23 cellular contexts compared by ENCODE assay signal in genomic region chr17:57773557-57773956, GRCh38. TPM values are rescaled to one million over a fixed set of nuclear protein-coding genes. Genes with fewer than 3 reads are reported as not detected.
DNase-seq lines count a peak whose midpoint lies in the region; ATAC-seq, FAIRE-seq and TF ChIP-seq lines count a peak whose summit lies in the region.
"Had no signal": no experiment of that assay in that cellular context is flagged by ENCODE, and none has a peak within 500 bp of the region (broad histone marks: within the 10 kb centered on the region; RNA-seq: fewer than 3 reads in every experiment).

No MANE protein-coding gene starts in this region.

- intact Hi-C loops in endothelial cell of umbilical vein (cut with micrococcal nuclease): no loop called here
- intact Hi-C loops in OCI-LY7 (cut with micrococcal nuclease; ENCODE audit: unreplicated experiment): no loop called here

- dilution Hi-C loops in endothelial cell of umbilical vein (cut with MboI; ENCODE audit: extremely low pct_ligation_motif_present, low sequenced_read_pairs): no loop called here

- H3K27me3 ChIP-seq in endothelial cell of umbilical vein (ENCODE audit: control insufficient read depth in 2 of 2, insufficient read depth in 2 of 2, low read length in 2 of 2): peaks cover 10% of the 10 kb centered on the region in 2 experiments
- H3K27me3 ChIP-seq: BE2C, SJCRH30 had no signal

- POLR2A ChIA-PET in endothelial cell of umbilical vein (lab: Charles Lee) (interaction anchor here (0.6 kb wide), 1 partner anchor 814 kb away, joined by 7 read pairs; no protein-coding TSS in a partner anchor), OCI-LY7 (lab: Charles Lee) (interaction anchor here (0.8 kb wide), 1 partner anchor 11 kb away, joined by 4 read pairs; no protein-coding TSS in a partner anchor)

- H3K27ac ChIP-seq in endothelial cell of umbilical vein (ENCODE audit: insufficient read depth, low read depth, low read length) (peak overlapping the region; percentile 68), OCI-LY7 (ENCODE audit: low read depth, low read length, poor library complexity, severe bottlenecking) (no peak overlapping the region)
- H3K27ac ChIP-seq: SJCRH30 had no signal

- TF ChIP-seq CTCF in NB4 (IDR thresholded peaks at IDR 0.05; ENCODE audit: low read depth, low read length) (no peak), endothelial cell of umbilical vein (IDR thresholded peaks at IDR 0.05; ENCODE audit: extremely low read depth in 1 of 2, insufficient read depth in 1 of 2, low read depth in 1 of 2, low read length in 2 of 2) (no peak), OCI-LY7 (conservative IDR thresholded peaks at IDR 0.05; ENCODE audit: low read length) (no peak)

- H3K4me2 ChIP-seq in endothelial cell of umbilical vein (ENCODE audit: insufficient read depth, low read length): peak overlapping the region; percentile 68
- H3K4me2 ChIP-seq in OCI-LY7 (ENCODE audit: low read length): no peak overlapping the region
- H3K4me2 ChIP-seq: GM23338 had no signal

- no peaks in the 10 kb centered on the region for H3K9me2 ChIP-seq in OCI-LY7 (ENCODE audit: insufficient read depth, low read length)

- H3K79me2 ChIP-seq in endothelial cell of umbilical vein (ENCODE audit: control insufficient read depth, insufficient read depth, low read length): no peaks in the 10 kb centered on the region
- no peaks in the 10 kb centered on the region for H3K79me2 ChIP-seq in OCI-LY7 (ENCODE audit: insufficient read depth, low read depth, low read length)

- H3K9me1 ChIP-seq in endothelial cell of umbilical vein (replicated peaks; ENCODE audit: control insufficient read depth, extremely low read depth, insufficient read depth, low read length): no peaks in the 10 kb centered on the region

- H2AFZ ChIP-seq in endothelial cell of umbilical vein (ENCODE audit: low read depth, low read length): peak overlapping the region; percentile 10
- H2AFZ ChIP-seq in OCI-LY7 (ENCODE audit: low read length): no peak overlapping the region
- H2AFZ ChIP-seq: GM23338 had no signal

- H3K36me3 ChIP-seq in endothelial cell of umbilical vein (ENCODE audit: control insufficient read depth in 2 of 2, extremely low read depth in 1 of 2, insufficient read depth in 2 of 2, low read length in 2 of 2) (no peaks in the 10 kb centered on the region), OCI-LY7 (ENCODE audit: insufficient read depth, low read length) (no peaks in the 10 kb centered on the region)
- H3K36me3 ChIP-seq: BE2C, SJCRH30 had no signal

- DNase-seq in SKM-1 treated with dmso at 0.1 percent for 144 hours (lab: John Stamatoyannopoulos, UW; ENCODE audit: unreplicated experiment): peak; percentile 23
- no peak for DNase-seq in SKM-1 (lab: John Stamatoyannopoulos, UW; ENCODE audit: unreplicated experiment)
- DNase-seq in NB4 (ENCODE audit: low read depth): peak; percentile 16
- DNase-seq in endothelial cell of umbilical vein (ENCODE audit: low read depth, low spot score): peak; percentile 73
- DNase-seq in pons (ENCODE audit: low spot score): peak; percentile 59
- DNase-seq in NCI-H2081 (lab: John Stamatoyannopoulos, UW): no peak
- DNase-seq in OCI-LY7 (ENCODE audit: low spot score): no peak
- DNase-seq: BE2C; Calu3; CD8-positive, alpha-beta T cell; GF-D8; IMR-90; NCI-H1105 treated with DMSO at 0.1 percent for 48 hours; NCI-H1694; NCI-H2107; NCI-H510A treated with DMSO at 0.1 percent for 48 hours; NCI-H774; SJCRH30 had no signal

- H4K20me1 ChIP-seq in endothelial cell of umbilical vein (replicated peaks; ENCODE audit: control insufficient read depth, extremely low read depth, insufficient read depth, low read length) (no peaks in the 10 kb centered on the region), OCI-LY7 (ENCODE audit: insufficient read depth, low read length) (no peaks in the 10 kb centered on the region)

- no peak overlapping the region for H3K9ac ChIP-seq in endothelial cell of umbilical vein (replicated peaks; ENCODE audit: extremely low read depth, insufficient read depth, low read length)

- H3K4me3 ChIP-seq in NB4 (ENCODE audit: low read depth, low read length) (no peak overlapping the region), endothelial cell of umbilical vein (replicated peaks in 1 of 3; ENCODE audit: insufficient read depth in 1 of 3, low read depth in 1 of 3, low read length in 3 of 3) (no peak overlapping the region), OCI-LY7 (ENCODE audit: low read depth, low read length, poor library complexity, severe bottlenecking) (no peak overlapping the region)
- H3K4me3 ChIP-seq: GM23338, SJCRH30 had no signal

- no peaks in the 10 kb centered on the region for H3K9me3 ChIP-seq in endothelial cell of umbilical vein (replicated peaks; ENCODE audit: control insufficient read depth, insufficient read depth, low read length)
- no peaks in the 10 kb centered on the region for H3K9me3 ChIP-seq in OCI-LY7 (ENCODE audit: low read length)
- H3K9me3 ChIP-seq: BE2C, SJCRH30 had no signal

- H3K4me1 ChIP-seq in endothelial cell of umbilical vein (ENCODE audit: control insufficient read depth, extremely low read depth, insufficient read depth, low read length) (peaks cover 19% of the 10 kb centered on the region), OCI-LY7 (ENCODE audit: insufficient read depth, low read length, poor library complexity, severe bottlenecking) (no peaks in the 10 kb centered on the region)
- H3K4me1 ChIP-seq: SJCRH30 had no signal

- peak; percentile 87 for FAIRE-seq in endothelial cell of umbilical vein (lab: Jason Lieb, UNC)
- FAIRE-seq: A204.1 had no signal

- no TSS peak for BruUV-seq in endothelial cell of umbilical vein (replicated peaks; lab: Mats Ljungman, UMichigan)
- no TSS peak for BruUV-seq in OCI-LY7 (replicated peaks; lab: Mats Ljungman, UMichigan)

- CTCF ChIA-PET in endothelial cell of umbilical vein (lab: Charles Lee): interaction anchor here (1.1 to 3.4 kb wide), 7 partner anchors 10 to 530 kb away, joined by 3 to 53 read pairs (median 6); no protein-coding TSS in a partner anchor
- CTCF ChIA-PET in OCI-LY7 (lab: Charles Lee; ENCODE audit: unreplicated experiment): no interaction called here

- TF ChIP-seq POLR2A in NB4 (IDR thresholded peaks at IDR 0.05; ENCODE audit: extremely low read depth, insufficient read length) (no peak), endothelial cell of umbilical vein (IDR thresholded peaks at IDR 0.05; ENCODE audit: low read depth, low read length) (no peak)

- no peak for ATAC-seq in HG03460 (IDR thresholded peaks at IDR 0.05; ENCODE audit: unreplicated experiment)
- ATAC-seq: CD8-positive, alpha-beta T cell had no signal

TF ChIP-seq in endothelial cell of umbilical vein, 7 proteins besides CTCF, POLR2A, EP300 and RAD21:
- TF ChIP-seq MYC (IDR thresholded peaks at IDR 0.05; ENCODE audit: low read depth, low read length) (no peak), FOS (IDR thresholded peaks at IDR 0.05; ENCODE audit: borderline replicate concordance, insufficient read depth, low read length) (peak; percentile 43), MAX (IDR thresholded peaks at IDR 0.05; ENCODE audit: insufficient read depth, insufficient read length) (no peak), EZH2 (IDR thresholded peaks at IDR 0.05; ENCODE audit: borderline replicate concordance, low read depth, low read length, severe bottlenecking) (no peak), GATA2 (IDR thresholded peaks at IDR 0.05; ENCODE audit: insufficient read depth, insufficient read length, low read depth, low read length) (no peak), JUN (IDR thresholded peaks at IDR 0.05; ENCODE audit: borderline replicate concordance, insufficient read depth, insufficient read length, low read depth) (peak; percentile 69), POLR2AphosphoS5 (IDR thresholded peaks at IDR 0.05; ENCODE audit: insufficient read depth, low read depth, low read length) (peak; percentile 33)
TF ChIP-seq in endothelial cell of umbilical vein: peak in this region for 3.

RNA-seq across cellular contexts. Expression of gene CCDC182, which starts 28.5 kb away (rescaled TPM):
- total RNA-seq in endothelial cell of umbilical vein: not detected in 2 replicates
- not detected in 2 replicates for polyA plus RNA-seq in endothelial cell of umbilical vein
- polyA plus RNA-seq in endothelial cell of umbilical vein (2011; cell fraction: cytosol; rRNA removed): not detected in 2 replicates
- polyA plus RNA-seq in endothelial cell of umbilical vein (2011; cell fraction: nucleus; rRNA removed): not detected in 2 replicates
- not detected in 2 replicates for polyA plus RNA-seq in endothelial cell of umbilical vein (2012)
- polyA minus RNA-seq in endothelial cell of umbilical vein: not detected in 2 replicates
- not detected for polyA minus RNA-seq in endothelial cell of umbilical vein (2011; cell fraction: cytosol; rRNA and poly(A)+ RNA removed)
- not detected in 2 replicates for polyA minus RNA-seq in endothelial cell of umbilical vein (2011; cell fraction: nucleus; rRNA and poly(A)+ RNA removed)
- not detected in 2 replicates for total RNA-seq in OCI-LY7 (2014; rRNA removed; shearing (Covaris generic))
- not detected in 2 replicates for total RNA-seq in OCI-LY7 (2022)
- total RNA-seq: Calu3; CD8-positive, alpha-beta T cell; GM23338; HT-29; IMR-90; MCF 10A; SJCRH30 had no signal
- polyA plus RNA-seq: GM23338, IMR-90 had no signal

Comparison
In these comparisons a context has a peak if more than half of its experiments do, and no peak if none do; other contexts are left out.
1. DNase-seq: peak in SKM-1 treated with dmso at 0.1 percent for 144 hours (single experiment), NB4 (single experiment), endothelial cell of umbilical vein (single experiment) and pons (single experiment); none in SKM-1 (single experiment), NCI-H2081 (0 of 2) and OCI-LY7 (single experiment).